ENCODE assay signal across 13 cellular contexts in genomic region chr3:155549087-155549486, GRCh38.
DNase-seq lines count a peak whose midpoint lies in the region; ATAC-seq and TF ChIP-seq lines count a peak whose summit lies in the region.
"Had no signal": no experiment of that assay in that cellular context is flagged by ENCODE, and none has a peak within 500 bp of the region (broad histone marks: within the 10 kb centered on the region; RNA-seq: fewer than 3 reads in every experiment).

No MANE protein-coding gene starts in this region.

- DNase-seq in astrocyte of the hippocampus (ENCODE audit: low read depth, low spot score) (peak; percentile 4), mucosa of descending colon (no peak), NCI-H1417 treated with DMSO at 0.1 percent for 48 hours (lab: John Stamatoyannopoulos, UW) (no peak)
- no peak for DNase-seq in activated CD4-positive, alpha-beta T cell treated with anti-CD3 and anti-CD28 coated beads, Interleukin-2, amount 50 U/mL, for 4 hours
- DNase-seq: DMS 273 treated with DMSO at 0.1 percent for 48 hours, H9, MG63, uterus had no signal

- no peaks in the 10 kb centered on the region for H3K4me1 ChIP-seq in mucosa of descending colon (ENCODE audit: low read depth)
- H3K4me1 ChIP-seq: uterus had no signal

- no peak overlapping the region for H3K4me3 ChIP-seq in mucosa of descending colon
- H3K4me3 ChIP-seq: MG63, uterus had no signal

- no peaks in the 10 kb centered on the region for H3K36me3 ChIP-seq in mucosa of descending colon (ENCODE audit: low read depth)
- H3K36me3 ChIP-seq: MG63, neutrophil, uterus had no signal

- ATAC-seq in GM18511 (IDR thresholded peaks at IDR 0.05; ENCODE audit: unreplicated experiment) (peak; percentile 98), GM21390 (IDR thresholded peaks at IDR 0.05; ENCODE audit: unreplicated experiment) (peak; percentile 86), HG03103 (IDR thresholded peaks at IDR 0.05; ENCODE audit: low read depth, unreplicated experiment) (peak; percentile 81), mucosa of descending colon (no peak), esophagus mucosa (no peak)

- TF ChIP-seq CTCF in mucosa of descending colon (IDR thresholded peaks at IDR 0.05): no peak

- intact Hi-C loops in mucosa of descending colon (cut with DNase I, micrococcal nuclease): no loop called here

- H3K9me3 ChIP-seq in mucosa of descending colon: no peaks in the 10 kb centered on the region
- H3K9me3 ChIP-seq: MG63, neutrophil, uterus had no signal

Comparison
In these comparisons a context has a peak if more than half of its experiments do, and no peak if none do; other contexts are left out.
1. ATAC-seq: peak in GM18511 (single experiment), GM21390 (single experiment) and HG03103 (single experiment); none in mucosa of descending colon (single experiment) and esophagus mucosa (single experiment).